In the genomic region with DNA sequence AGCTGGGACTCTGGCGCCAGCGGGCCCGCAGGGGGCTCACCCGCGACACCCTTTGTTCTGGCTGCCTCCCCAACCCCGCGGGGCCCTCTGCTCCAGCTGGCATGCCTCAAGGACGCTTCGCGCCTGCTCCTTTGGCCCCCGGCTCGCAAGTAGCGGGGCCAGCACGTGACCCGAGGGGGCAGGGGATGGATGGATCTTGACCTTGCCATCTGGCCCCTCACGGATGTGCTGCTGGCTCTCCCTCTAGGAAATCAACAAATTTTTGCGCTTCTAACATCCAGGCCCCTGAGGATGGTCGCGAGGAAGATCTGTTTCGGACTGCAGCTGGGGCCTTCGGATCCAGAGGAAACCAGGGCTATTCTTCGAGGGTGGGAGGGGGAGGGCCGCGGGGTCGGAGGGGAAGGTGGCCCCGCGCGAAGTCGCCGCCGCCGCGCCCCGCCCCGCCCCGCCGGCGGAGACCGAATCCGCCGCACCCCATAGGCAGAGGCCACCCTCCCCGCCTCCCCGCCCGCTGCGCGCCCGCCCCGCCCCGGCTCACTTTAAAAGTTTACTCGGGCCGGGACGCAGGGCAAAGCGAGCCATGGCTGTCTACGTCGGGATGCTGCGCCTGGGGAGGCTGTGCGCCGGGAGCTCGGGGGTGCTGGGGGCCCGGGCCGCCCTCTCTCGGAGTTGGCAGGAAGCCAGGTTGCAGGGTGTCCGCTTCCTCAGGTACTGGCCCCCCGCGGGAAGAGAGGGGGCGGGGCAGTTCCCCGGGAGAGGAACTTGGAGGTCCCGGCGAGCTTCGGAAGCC, we compare ENCODE assay signal across 8 cellular contexts. TPM values are rescaled to one million over a fixed set of nuclear protein-coding genes. Genes with fewer than 3 reads are reported as not detected.
A peak's percentile ranks its signal among the peaks of the same experiment; 100 is the strongest.
DNase-seq lines count a peak whose midpoint lies in the region; ATAC-seq lines count a peak whose summit lies in the region.

A gene with protein sequence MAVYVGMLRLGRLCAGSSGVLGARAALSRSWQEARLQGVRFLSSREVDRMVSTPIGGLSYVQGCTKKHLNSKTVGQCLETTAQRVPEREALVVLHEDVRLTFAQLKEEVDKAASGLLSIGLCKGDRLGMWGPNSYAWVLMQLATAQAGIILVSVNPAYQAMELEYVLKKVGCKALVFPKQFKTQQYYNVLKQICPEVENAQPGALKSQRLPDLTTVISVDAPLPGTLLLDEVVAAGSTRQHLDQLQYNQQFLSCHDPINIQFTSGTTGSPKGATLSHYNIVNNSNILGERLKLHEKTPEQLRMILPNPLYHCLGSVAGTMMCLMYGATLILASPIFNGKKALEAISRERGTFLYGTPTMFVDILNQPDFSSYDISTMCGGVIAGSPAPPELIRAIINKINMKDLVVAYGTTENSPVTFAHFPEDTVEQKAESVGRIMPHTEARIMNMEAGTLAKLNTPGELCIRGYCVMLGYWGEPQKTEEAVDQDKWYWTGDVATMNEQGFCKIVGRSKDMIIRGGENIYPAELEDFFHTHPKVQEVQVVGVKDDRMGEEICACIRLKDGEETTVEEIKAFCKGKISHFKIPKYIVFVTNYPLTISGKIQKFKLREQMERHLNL (plus strand): TSS at position 537 of the 790 bp plus-strand sequence. CDS start 44 bp downstream, at position 581.

- peak within 1 kb of the TSS; percentile 85 for H3K27ac Mint-ChIP-seq in T-helper 17 cell

- peak within 1 kb of the TSS; percentile 87 for H3K4me3 Mint-ChIP-seq in T-helper 17 cell

- intact Hi-C loops in right cardiac atrium (cut with DNase I) (no loop called here), sciatic nerve (cut with DNase I) (no loop called here)

- no peaks in the 10 kb centered on the region for H3K36me3 Mint-ChIP-seq in T-helper 17 cell (ENCODE audit: low read depth)

- ATAC-seq in T-helper 17 cell (peak; percentile 91), right cardiac atrium (peak; percentile 87 to 92), sciatic nerve (peak; percentile 80)

- H3K27me3 ChIP-seq in right cardiac atrium (ENCODE audit: control insufficient read depth, insufficient read depth), result no peaks in the 10 kb centered on the region

- no peaks in the 10 kb centered on the region for H3K27me3 Mint-ChIP-seq in T-helper 17 cell

- H3K4me1 ChIP-seq in right cardiac atrium (ENCODE audit: control insufficient read depth, insufficient read depth, low read length), result peaks cover 13% of the 10 kb centered on the region

- H3K27ac ChIP-seq in adipose tissue (ENCODE audit: low read depth, low read length), result no peak within 1 kb of the TSS
- H3K27ac ChIP-seq in right cardiac atrium (ENCODE audit: low read length), result peak within 1 kb of the TSS; percentile 94

- WGBS in adipose tissue, 3 donors, result 1% methylated on average over 49 to 70 of the region's 70 CpGs
- under 1% methylated on average over 70 of the region's 70 CpGs for WGBS in right cardiac atrium

- DNase-seq in NK-92 treated with Interleukin-12 subunit alpha and Interleukin-12 subunit beta, amount 100 ng/mL, for 24 hours (lab: John Stamatoyannopoulos, UW), result peak; percentile 26
- no peak for DNase-seq in NK-92 (lab: John Stamatoyannopoulos, UW; ENCODE audit: unreplicated experiment)
- DNase-seq in HT-29 (ENCODE audit: low spot score), result peak; percentile 59
- DNase-seq in T-helper 17 cell, result peak; percentile 50 to 71 (median 69)
- peak; percentile 76 to 92 (median 90) for DNase-seq in right cardiac atrium
- peak; percentile 84 for DNase-seq in sciatic nerve (ENCODE audit: low spot score)
- DNase-seq in NCI-H1436 treated with DMSO at 0.1 percent for 48 hours (lab: John Stamatoyannopoulos, UW), result no peak

- peaks cover 15% of the 10 kb centered on the region for H3K4me1 Mint-ChIP-seq in T-helper 17 cell

- H3K9me3 ChIP-seq in T-helper 17 cell (ENCODE audit: control insufficient read depth, low read length, poor library complexity, severe bottlenecking) (no peaks in the 10 kb centered on the region), right cardiac atrium (ENCODE audit: control insufficient read depth, low read length) (no peaks in the 10 kb centered on the region)

- H3K4me3 ChIP-seq in right cardiac atrium (ENCODE audit: low read length), result peak within 1 kb of the TSS; percentile 92

RNA-seq across cellular contexts. Expression of the gene that starts here (rescaled TPM):
- 60.0 and 66.2 TPM in 2 replicates for total RNA-seq in HT-29 (2014; rRNA removed; shearing (Covaris generic))
- total RNA-seq in T-helper 17 cell (10 to 100 TPM; 16.4 to 21.8 TPM), right cardiac atrium (100 to 1,000 TPM in 2 of 4 donors, 10 to 100 TPM in 2; 61.1 to 112 (median 96.7) TPM), sciatic nerve (37.8 TPM)
- polyA plus RNA-seq in adipose tissue (100 to 1,000 TPM in 1 of 3 donors, 10 to 100 TPM in 2; 15.6 to 103 (median 46.8) TPM), right cardiac atrium (81.6 TPM)

Comparison
In these comparisons a context has a peak if more than half of its experiments do, and no peak if none do; other contexts are left out.
1. DNase-seq: peak in NK-92 treated with Interleukin-12 subunit alpha and Interleukin-12 subunit beta, amount 100 ng/mL, for 24 hours (single experiment), HT-29 (single experiment), T-helper 17 cell (3 of 3), right cardiac atrium (3 of 3) and sciatic nerve (single experiment); none in NK-92 (single experiment) and NCI-H1436 treated with DMSO at 0.1 percent for 48 hours (single experiment).
2. Peak in every context shown above with its lines, with median percentiles within 50 percentile points of each other: ATAC-seq.